ENCODE assay signal across 38 cellular contexts in the genomic region with DNA sequence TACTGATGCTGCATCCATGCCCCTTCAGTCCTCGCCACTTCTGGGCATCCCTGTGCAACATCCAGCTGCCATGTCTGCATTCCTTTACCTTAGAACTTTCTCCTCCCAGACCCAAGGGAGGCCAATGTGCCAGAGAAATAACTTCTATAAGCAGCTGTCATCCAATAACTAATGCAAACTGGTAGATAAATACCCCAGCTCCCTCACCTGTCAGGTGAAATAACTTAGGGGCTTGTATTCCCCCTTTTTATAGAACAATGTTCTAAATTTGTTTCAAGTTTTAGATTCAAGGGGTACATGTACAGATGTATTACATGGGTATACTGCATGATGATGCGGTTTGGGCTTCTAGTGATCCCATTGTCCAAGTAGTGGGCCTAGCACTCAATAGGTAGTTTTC.
"Had no signal": no experiment of that assay in that cellular context is flagged by ENCODE, and none has a peak within 500 bp of the region (broad histone marks: within the 10 kb centered on the region; RNA-seq: fewer than 3 reads in every experiment).

No MANE protein-coding gene starts in this region.

- H3K27ac Mint-ChIP-seq: activated naive CD4-positive, alpha-beta T cell treated with anti-CD3 and anti-CD28 coated beads for 36 hours; activated naive CD4-positive, alpha-beta T cell treated with anti-CD3 and anti-CD28 coated beads, Interleukin-2, amount 10 ng/mL, durations not matched to agents 7 days and 5 days; activated naive CD4-positive, alpha-beta T cell treated with anti-CD3 and anti-CD28 coated beads, Interleukin-2, amount 50 U/mL, for 24 hours; activated naive CD4-positive, alpha-beta T cell treated with anti-CD3 and anti-CD28 coated beads, Interleukin-2, amount 50 U/mL, for 72 hours; activated naive CD8-positive, alpha-beta T cell; activated naive CD8-positive, alpha-beta T cell treated with anti-CD3 and anti-CD28 coated beads for 36 hours; activated naive CD8-positive, alpha-beta T cell treated with anti-CD3 and anti-CD28 coated beads, Interleukin-2, amount 10 ng/mL, durations not matched to agents 7 days and 5 days; activated naive CD8-positive, alpha-beta T cell treated with anti-CD3 and anti-CD28 coated beads, Interleukin-2, amount 50 U/mL, for 24 hours; activated T-cell treated with anti-CD3 and anti-CD28 coated beads, Interleukin-2, amount 50 U/mL, for 24 hours; activated T-cell treated with anti-CD3 and anti-CD28 coated beads, Interleukin-2, amount 50 U/mL, for 72 hours; activated T-helper 1 cell treated with anti-CD3 and anti-CD28 coated beads, Interleukin-12 subunit alpha, Interleukin-12 subunit beta, Interleukin-2, Interleukin-4 antibody, amounts not matched to agents 30 ng/mL and 10 ng/mL and 1 ng/mL, durations not matched to agents 14 hours and 24 hours and 36 hours; activated T-helper 17 cell treated with anti-CD3 and anti-CD28 coated beads, Interleukin-2, amount 50 U/mL, for 72 hours; activated T-helper 2 cell treated with anti-CD3 and anti-CD28 coated beads, Interferon-gamma antibody, Interleukin-2, Interleukin-4, amounts not matched to agents 10 μg/mL and 5 μg/mL and 100 μg/mL, durations not matched to agents 14 hours and 24 hours and 36 hours; brain had no signal

- H3K9me3 Mint-ChIP-seq: activated naive CD4-positive, alpha-beta T cell treated with anti-CD3 and anti-CD28 coated beads, Interleukin-2, amount 50 U/mL, for 24 hours; activated naive CD8-positive, alpha-beta T cell treated with anti-CD3 and anti-CD28 coated beads for 36 hours; activated naive CD8-positive, alpha-beta T cell treated with anti-CD3 and anti-CD28 coated beads, Interleukin-2, amount 10 ng/mL, durations not matched to agents 7 days and 5 days; central memory CD8-positive, alpha-beta T cell had no signal

- H3K4me1 ChIP-seq: adrenal gland, ascending aorta, body of pancreas, breast epithelium had no signal

- H3K4me3 Mint-ChIP-seq: activated naive CD4-positive, alpha-beta T cell treated with anti-CD3 and anti-CD28 coated beads for 36 hours; activated naive CD4-positive, alpha-beta T cell treated with anti-CD3 and anti-CD28 coated beads, Interleukin-2, amount 10 ng/mL, durations not matched to agents 7 days and 5 days; activated naive CD4-positive, alpha-beta T cell treated with anti-CD3 and anti-CD28 coated beads, Interleukin-2, amount 50 U/mL, for 24 hours; activated naive CD8-positive, alpha-beta T cell; activated naive CD8-positive, alpha-beta T cell treated with anti-CD3 and anti-CD28 coated beads for 36 hours; activated naive CD8-positive, alpha-beta T cell treated with anti-CD3 and anti-CD28 coated beads, Interleukin-2, amount 10 ng/mL, durations not matched to agents 7 days and 5 days; activated naive CD8-positive, alpha-beta T cell treated with anti-CD3 and anti-CD28 coated beads, Interleukin-2, amount 50 U/mL, for 24 hours; activated T-cell treated with anti-CD3 and anti-CD28 coated beads, Interleukin-2, amount 50 U/mL, for 24 hours; activated T-cell treated with anti-CD3 and anti-CD28 coated beads, Interleukin-2, amount 50 U/mL, for 4 hours; activated T-cell treated with anti-CD3 and anti-CD28 coated beads, Interleukin-2, amount 50 U/mL, for 72 hours; activated T-helper 1 cell treated with anti-CD3 and anti-CD28 coated beads, Interleukin-12 subunit alpha, Interleukin-12 subunit beta, Interleukin-2, Interleukin-4 antibody, amounts not matched to agents 30 ng/mL and 10 ng/mL and 1 ng/mL, durations not matched to agents 14 hours and 24 hours and 36 hours; activated T-helper 17 cell treated with anti-CD3 and anti-CD28 coated beads, Interleukin-2, amount 50 U/mL, for 72 hours; brain; central memory CD8-positive, alpha-beta T cell had no signal

- H3K27ac ChIP-seq: adrenal gland, ascending aorta, body of pancreas, brain microvascular endothelial cell, breast epithelium, cardiac muscle cell had no signal

- H3K27me3 ChIP-seq: adrenal gland, ascending aorta, body of pancreas, brain microvascular endothelial cell, breast epithelium had no signal

- H3K36me3 Mint-ChIP-seq: activated naive CD4-positive, alpha-beta T cell treated with anti-CD3 and anti-CD28 coated beads, Interleukin-2, amount 10 ng/mL, durations not matched to agents 7 days and 5 days; activated naive CD4-positive, alpha-beta T cell treated with anti-CD3 and anti-CD28 coated beads, Interleukin-2, amount 50 U/mL, for 24 hours; activated naive CD4-positive, alpha-beta T cell treated with anti-CD3 and anti-CD28 coated beads, Interleukin-2, amount 50 U/mL, for 72 hours; activated naive CD8-positive, alpha-beta T cell treated with anti-CD3 and anti-CD28 coated beads for 36 hours; activated naive CD8-positive, alpha-beta T cell treated with anti-CD3 and anti-CD28 coated beads, Interleukin-2, amount 10 ng/mL, durations not matched to agents 7 days and 5 days; brain had no signal

- H3K36me3 ChIP-seq: adrenal gland, ascending aorta, brain microvascular endothelial cell, breast epithelium, cardiac muscle cell had no signal

- H3K9me3 ChIP-seq: adrenal gland, ascending aorta, body of pancreas, breast epithelium had no signal

- H3K27me3 Mint-ChIP-seq: activated naive CD4-positive, alpha-beta T cell treated with anti-CD3 and anti-CD28 coated beads, Interleukin-2, amount 10 ng/mL, durations not matched to agents 7 days and 5 days; activated naive CD4-positive, alpha-beta T cell treated with anti-CD3 and anti-CD28 coated beads, Interleukin-2, amount 50 U/mL, for 24 hours; activated naive CD8-positive, alpha-beta T cell; activated naive CD8-positive, alpha-beta T cell treated with anti-CD3 and anti-CD28 coated beads for 36 hours; activated naive CD8-positive, alpha-beta T cell treated with anti-CD3 and anti-CD28 coated beads, Interleukin-2, amount 10 ng/mL, durations not matched to agents 7 days and 5 days; activated naive CD8-positive, alpha-beta T cell treated with anti-CD3 and anti-CD28 coated beads, Interleukin-2, amount 50 U/mL, for 24 hours; activated T-cell treated with anti-CD3 and anti-CD28 coated beads, Interleukin-2, amount 50 U/mL, for 24 hours; activated T-helper 17 cell treated with anti-CD3 and anti-CD28 coated beads, Interleukin-2, amount 50 U/mL, for 72 hours; central memory CD8-positive, alpha-beta T cell had no signal

- ATAC-seq: activated naive CD4-positive, alpha-beta T cell treated with anti-CD3 and anti-CD28 coated beads, Interleukin-2, amount 50 U/mL, for 72 hours; activated naive CD8-positive, alpha-beta T cell treated with anti-CD3 and anti-CD28 coated beads, Interleukin-2, amount 50 U/mL, for 24 hours; activated T-cell treated with anti-CD3 and anti-CD28 coated beads, Interleukin-2, amount 50 U/mL, for 4 hours; activated T-cell treated with anti-CD3 and anti-CD28 coated beads, Interleukin-2, amount 50 U/mL, for 72 hours; activated T-helper 17 cell treated with anti-CD3 and anti-CD28 coated beads, Interleukin-2, amount 50 U/mL, for 72 hours; body of pancreas had no signal

- DNase-seq: activated effector memory CD4-positive, alpha-beta T cell treated with anti-CD3 and anti-CD28 coated beads, Interleukin-2, amount 50 U/mL, for 16 hours; activated effector memory CD4-positive, alpha-beta T cell treated with Interleukin-2 at 50 U/mL for 16 hours; activated gamma-delta T cell; activated gamma-delta T cell treated with Interleukin-2 at 50 U/mL for 16 hours; activated naive CD4-positive, alpha-beta T cell; activated naive CD4-positive, alpha-beta T cell treated with anti-CD3 and anti-CD28 coated beads for 36 hours; activated naive CD4-positive, alpha-beta T cell treated with anti-CD3 and anti-CD28 coated beads, Interleukin-2, amount 10 ng/mL, durations not matched to agents 7 days and 5 days; activated naive CD4-positive, alpha-beta T cell treated with anti-CD3 and anti-CD28 coated beads, Interleukin-2, amount 50 U/mL, for 16 hours; activated naive CD4-positive, alpha-beta T cell treated with Interleukin-2 at 50 U/mL for 16 hours; activated naive CD8-positive, alpha-beta T cell treated with anti-CD3 and anti-CD28 coated beads for 36 hours; activated naive CD8-positive, alpha-beta T cell treated with anti-CD3 and anti-CD28 coated beads, Interleukin-2, amount 10 ng/mL, durations not matched to agents 7 days and 5 days; activated naive CD8-positive, alpha-beta T cell treated with anti-CD3 and anti-CD28 coated beads, Interleukin-2, amount 50 U/mL, for 24 hours; activated T-cell treated with anti-CD3 and anti-CD28 coated beads, Interleukin-2, amount 50 U/mL, for 1 hour; activated T-cell treated with anti-CD3 and anti-CD28 coated beads, Interleukin-2, amount 50 U/mL, for 24 hours; activated T-cell treated with anti-CD3 and anti-CD28 coated beads, Interleukin-2, amount 50 U/mL, for 4 hours; activated T-cell treated with anti-CD3 and anti-CD28 coated beads, Interleukin-2, amount 50 U/mL, for 48 hours; activated T-cell treated with anti-CD3 and anti-CD28 coated beads, Interleukin-2, amount 50 U/mL, for 72 hours; adrenal gland; amniotic stem cell; amygdala; anterior cingulate cortex; aorta; body of pancreas; brain microvascular endothelial cell; caudate nucleus; central memory CD4-positive, alpha-beta T cell; cerebellar nuclear complex had no signal

- H3K4me3 ChIP-seq: adrenal gland, ascending aorta, body of pancreas, breast epithelium, cardiac muscle cell had no signal

- H3K4me1 Mint-ChIP-seq: activated naive CD4-positive, alpha-beta T cell treated with anti-CD3 and anti-CD28 coated beads, Interleukin-2, amount 10 ng/mL, durations not matched to agents 7 days and 5 days; activated naive CD4-positive, alpha-beta T cell treated with anti-CD3 and anti-CD28 coated beads, Interleukin-2, amount 50 U/mL, for 24 hours; activated naive CD8-positive, alpha-beta T cell treated with anti-CD3 and anti-CD28 coated beads for 36 hours; activated naive CD8-positive, alpha-beta T cell treated with anti-CD3 and anti-CD28 coated beads, Interleukin-2, amount 10 ng/mL, durations not matched to agents 7 days and 5 days; activated naive CD8-positive, alpha-beta T cell treated with anti-CD3 and anti-CD28 coated beads, Interleukin-2, amount 50 U/mL, for 24 hours; activated T-helper 17 cell treated with anti-CD3 and anti-CD28 coated beads, Interleukin-2, amount 50 U/mL, for 72 hours; brain; central memory CD8-positive, alpha-beta T cell had no signal
